ENCODE assay signal across 1 cellular context in genomic region chr2:20231159-20231558, GRCh38.
TF ChIP-seq lines count a peak whose summit lies in the region.

No MANE protein-coding gene starts in this region.

TF ChIP-seq in H1, 55 proteins besides CTCF, POLR2A, EP300 and RAD21:
- TF ChIP-seq KDM5A (IDR thresholded peaks at IDR 0.05; ENCODE audit: low read length): no peak
- no peak for TF ChIP-seq CBX5 (IDR thresholded peaks at IDR 0.05; ENCODE audit: low read depth, low read length)
- TF ChIP-seq CHD2 (IDR thresholded peaks at IDR 0.05; ENCODE audit: low read length): no peak
- no peak for TF ChIP-seq TCF12 (IDR thresholded peaks at IDR 0.05; ENCODE audit: low read depth, low read length)
- no peak for TF ChIP-seq ATF3 (IDR thresholded peaks at IDR 0.05; ENCODE audit: insufficient read depth, low read depth, low read length)
- TF ChIP-seq ZNF274 (IDR thresholded peaks at IDR 0.05; ENCODE audit: borderline replicate concordance, extremely low read depth, low read length): no peak
- TF ChIP-seq PHF8 (conservative IDR thresholded peaks at IDR 0.05; ENCODE audit: low read depth, low read length): no peak
- TF ChIP-seq E2F6 (IDR thresholded peaks at IDR 0.05): no peak
- TF ChIP-seq SAP30 (IDR thresholded peaks at IDR 0.05; ENCODE audit: insufficient read depth, insufficient replicate concordance, low read length): no peak
- no peak for TF ChIP-seq TEAD4 (IDR thresholded peaks at IDR 0.05; ENCODE audit: low read depth, low read length)
- TF ChIP-seq NRF1 (IDR thresholded peaks at IDR 0.05; ENCODE audit: low read depth, low read length): no peak
TF ChIP-seq in H1: peak in this region for 0.
